Comparison of ENCODE assay signal across 19 cellular contexts in genomic region chr9:26677965-26678745, GRCh38.
A peak's percentile ranks its signal among the peaks of the same experiment; 100 is the strongest.
DNase-seq lines count a peak whose midpoint lies in the region; ATAC-seq and TF ChIP-seq lines count a peak whose summit lies in the region.
"Had no signal": no experiment of that assay in that cellular context is flagged by ENCODE, and none has a peak within 500 bp of the region (broad histone marks: within the 10 kb centered on the region; RNA-seq: fewer than 3 reads in every experiment).

No MANE protein-coding gene starts in this region.

- DNase-seq in Daoy (ENCODE audit: low read depth): peak; percentile 47
- DNase-seq in astrocyte of the spinal cord (ENCODE audit: low read depth, low spot score): peak; percentile 76
- no peak for DNase-seq in neural crest cell (ENCODE audit: low read depth, low spot score)
- no peak for DNase-seq in D341Med (ENCODE audit: low spot score)
- no peak for DNase-seq in COLO668 (lab: John Stamatoyannopoulos, UW; ENCODE audit: unreplicated experiment)
- no peak for DNase-seq in NCI-H1417 (lab: John Stamatoyannopoulos, UW)
- DNase-seq in activated CD8-positive, alpha-beta T cell treated with anti-CD3 and anti-CD28 coated beads, Interleukin-2, amount 10 ng/mL, durations not matched to agents 7 days and 5 days: no peak
- DNase-seq: MG63; NCI-H1092; NCI-H1694; NCI-H226; NCI-H526; NK-92 treated with Interleukin-12 subunit alpha and Interleukin-12 subunit beta, amount 100 ng/mL, for 24 hours; RPMI8226; SIG-M5 had no signal

- peak overlapping the region; percentile 26 for H3K27ac ChIP-seq in HUES48 (ENCODE audit: low read depth, low read length)
- H3K27ac ChIP-seq: A549; BLaER1 treated with 17β-estradiol and CSF1 and Interleukin-3, amounts not matched to agents 10 nM and 100 nM; KMS-11 had no signal

- H3K4me1 ChIP-seq in HUES48 (ENCODE audit: control insufficient read depth, insufficient read depth, low read length): peaks cover 34% of the 10 kb centered on the region
- H3K4me1 ChIP-seq: A549; BLaER1 treated with 17β-estradiol and CSF1 and Interleukin-3, amounts not matched to agents 10 nM and 100 nM had no signal

- ATAC-seq in activated CD8-positive, alpha-beta T cell treated with anti-CD3 and anti-CD28 coated beads, Interleukin-2, amount 10 ng/mL, durations not matched to agents 7 days and 5 days: no peak
- ATAC-seq: A549 had no signal

- no peak overlapping the region for H3K4me3 Mint-ChIP-seq in neural crest cell
- no peak overlapping the region for H3K4me3 Mint-ChIP-seq in activated CD8-positive, alpha-beta T cell treated with anti-CD3 and anti-CD28 coated beads, Interleukin-2, amount 10 ng/mL, durations not matched to agents 7 days and 5 days

- H3K9ac ChIP-seq in HUES48 (ENCODE audit: low read depth, low read length): no peak overlapping the region
- H3K9ac ChIP-seq: BLaER1 treated with 17β-estradiol and CSF1 and Interleukin-3, amounts not matched to agents 10 nM and 100 nM; KMS-11 had no signal

- in situ Hi-C loops in astrocyte of the spinal cord (cut with HindIII; ENCODE audit: low sequenced_read_pairs): no loop called here

- CTCF ChIA-PET in activated CD8-positive, alpha-beta T cell treated with anti-CD3 and anti-CD28 coated beads, Interleukin-2, amount 10 ng/mL, durations not matched to agents 7 days and 5 days (lab: Charles Lee): no interaction called here

- POLR2A ChIA-PET in activated CD8-positive, alpha-beta T cell treated with anti-CD3 and anti-CD28 coated beads, Interleukin-2, amount 10 ng/mL, durations not matched to agents 7 days and 5 days (lab: Charles Lee): no interaction called here

- H3K36me3 ChIP-seq in HUES48 (ENCODE audit: control insufficient read depth, insufficient read depth, low read length): no peaks in the 10 kb centered on the region
- H3K36me3 ChIP-seq: BLaER1 treated with 17β-estradiol and CSF1 and Interleukin-3, amounts not matched to agents 10 nM and 100 nM; MG63 had no signal

- no peak overlapping the region for H3K4me3 ChIP-seq in HUES48 (ENCODE audit: low read depth, low read length)
- no peak overlapping the region for H3K4me3 ChIP-seq in astrocyte of the spinal cord (ENCODE audit: low read depth, low read length)
- H3K4me3 ChIP-seq: A549; BLaER1 treated with 17β-estradiol and CSF1 and Interleukin-3, amounts not matched to agents 10 nM and 100 nM; MG63 had no signal

- no peaks in the 10 kb centered on the region for H3K9me3 ChIP-seq in HUES48 (ENCODE audit: control insufficient read depth, insufficient read depth, low read length)
- H3K9me3 ChIP-seq: A549; BLaER1 treated with 17β-estradiol and CSF1 and Interleukin-3, amounts not matched to agents 10 nM and 100 nM; MG63 had no signal

- H3K27ac Mint-ChIP-seq in neural crest cell (ENCODE audit: unreplicated experiment): peak overlapping the region; percentile 51
- H3K27ac Mint-ChIP-seq in activated CD8-positive, alpha-beta T cell treated with anti-CD3 and anti-CD28 coated beads, Interleukin-2, amount 10 ng/mL, durations not matched to agents 7 days and 5 days: no peak overlapping the region

- peaks cover 42% of the 10 kb centered on the region for H3K4me1 Mint-ChIP-seq in neural crest cell
- no peaks in the 10 kb centered on the region for H3K4me1 Mint-ChIP-seq in activated CD8-positive, alpha-beta T cell treated with anti-CD3 and anti-CD28 coated beads, Interleukin-2, amount 10 ng/mL, durations not matched to agents 7 days and 5 days (ENCODE audit: low read depth)

- H3K9me3 Mint-ChIP-seq in neural crest cell: peaks cover 2% of the 10 kb centered on the region
- H3K9me3 Mint-ChIP-seq in activated CD8-positive, alpha-beta T cell treated with anti-CD3 and anti-CD28 coated beads, Interleukin-2, amount 10 ng/mL, durations not matched to agents 7 days and 5 days (ENCODE audit: insufficient read depth): no peaks in the 10 kb centered on the region

- no peaks in the 10 kb centered on the region for H3K27me3 ChIP-seq in HUES48 (ENCODE audit: control insufficient read depth, insufficient read depth, low read length)
- H3K27me3 ChIP-seq: BLaER1 treated with 17β-estradiol and CSF1 and Interleukin-3, amounts not matched to agents 10 nM and 100 nM; MG63 had no signal

- H3K36me3 Mint-ChIP-seq in neural crest cell (ENCODE audit: low read depth): no peaks in the 10 kb centered on the region
- no peaks in the 10 kb centered on the region for H3K36me3 Mint-ChIP-seq in activated CD8-positive, alpha-beta T cell treated with anti-CD3 and anti-CD28 coated beads, Interleukin-2, amount 10 ng/mL, durations not matched to agents 7 days and 5 days (ENCODE audit: low read depth)

- no peaks in the 10 kb centered on the region for H3K27me3 Mint-ChIP-seq in neural crest cell (ENCODE audit: low read depth)
- peaks cover 1% of the 10 kb centered on the region for H3K27me3 Mint-ChIP-seq in activated CD8-positive, alpha-beta T cell treated with anti-CD3 and anti-CD28 coated beads, Interleukin-2, amount 10 ng/mL, durations not matched to agents 7 days and 5 days (ENCODE audit: low read depth)

- TF ChIP-seq CTCF in astrocyte of the spinal cord (IDR thresholded peaks at IDR 0.05; ENCODE audit: low read depth, low read length) (no peak), neural crest cell (conservative IDR thresholded peaks at IDR 0.05) (no peak)

Comparison
In these comparisons a context has a peak if more than half of its experiments do, and no peak if none do; other contexts are left out.
1. DNase-seq: peak in Daoy (single experiment) and astrocyte of the spinal cord (single experiment); none in neural crest cell (single experiment), D341Med (single experiment), COLO668 (single experiment), NCI-H1417 (0 of 3) and activated CD8-positive, alpha-beta T cell treated with anti-CD3 and anti-CD28 coated beads, Interleukin-2, amount 10 ng/mL, durations not matched to agents 7 days and 5 days (single experiment).